ENCODE assay signal across 12 cellular contexts in genomic region chr1:59605184-59605583, GRCh38.
"Had no signal": no experiment of that assay in that cellular context is flagged by ENCODE, and none has a peak within 500 bp of the region (broad histone marks: within the 10 kb centered on the region; RNA-seq: fewer than 3 reads in every experiment).

No MANE protein-coding gene starts in this region.

- H3K4me2 ChIP-seq: smooth muscle cell had no signal

- H3K4me3 ChIP-seq: smooth muscle cell had no signal

- DNase-seq: activated CD4-positive, alpha-beta memory T cell treated with anti-CD3 and anti-CD28 coated beads, Interleukin-2, amount 10 ng/mL, durations not matched to agents 7 days and 5 days; activated CD4-positive, CD25-positive, alpha-beta regulatory T cell treated with anti-CD3 and anti-CD28 coated beads, Interleukin-2, amount 50 U/mL, for 72 hours; activated gamma-delta T cell treated with Interleukin-2 at 50 U/mL for 16 hours; activated naive CD8-positive, alpha-beta T cell treated with anti-CD3 and anti-CD28 coated beads for 36 hours; activated T-cell treated with anti-CD3 and anti-CD28 coated beads, Interleukin-2, amount 50 U/mL, for 72 hours; aorta; substantia nigra; SW 1271 had no signal

- H3K27me3 ChIP-seq: foreskin keratinocyte had no signal

- H3K27ac ChIP-seq: foreskin keratinocyte had no signal

- FAIRE-seq: endothelial cell of umbilical vein had no signal

- ATAC-seq: activated T-cell treated with anti-CD3 and anti-CD28 coated beads, Interleukin-2, amount 50 U/mL, for 72 hours; foreskin keratinocyte; left lobe of liver had no signal

- H3K4me1 ChIP-seq: foreskin keratinocyte had no signal
